ENCODE assay signal across 8 cellular contexts in the genomic region with DNA sequence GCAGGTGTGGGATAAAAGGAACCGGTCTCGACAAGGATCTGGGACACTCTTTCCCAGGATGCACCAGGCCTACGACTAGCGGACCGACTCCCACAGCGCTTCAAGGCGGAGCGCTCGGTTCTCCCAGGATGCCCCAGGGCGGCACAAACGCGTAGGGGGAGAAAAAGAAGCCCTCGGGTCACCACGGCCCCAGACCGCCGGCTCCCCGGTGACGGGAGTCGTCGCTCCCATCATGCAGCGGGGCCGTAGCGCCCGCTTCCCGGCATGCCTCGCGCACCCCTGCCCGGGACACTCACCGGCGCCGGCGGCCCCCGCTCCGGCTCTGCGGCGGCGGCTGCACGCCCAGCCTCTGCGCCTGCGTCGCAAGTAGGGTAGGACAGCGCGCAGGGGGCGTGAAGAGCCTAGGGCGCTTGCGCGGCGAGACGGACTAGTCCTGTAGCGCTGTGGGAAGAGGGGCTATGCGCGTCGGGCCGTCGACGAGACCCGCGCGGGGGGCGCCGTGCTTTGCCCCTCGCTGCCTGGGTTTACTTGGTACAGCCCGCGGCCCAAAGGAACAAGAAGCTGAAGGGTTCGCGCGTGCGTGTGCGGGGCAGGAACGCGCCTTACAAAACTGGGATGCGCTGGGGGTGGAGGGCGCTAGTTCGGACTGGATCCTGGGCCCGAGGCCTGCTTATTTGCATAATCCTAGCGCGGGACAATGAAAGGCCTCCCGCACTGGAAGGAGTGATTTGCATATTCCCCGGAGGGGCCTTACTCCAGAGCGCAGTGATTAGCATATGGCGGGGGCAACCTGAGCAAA. TPM values are rescaled to one million over a fixed set of nuclear protein-coding genes. Genes with fewer than 3 reads are reported as not detected.
A peak's percentile ranks its signal among the peaks of the same experiment; 100 is the strongest.
DNase-seq lines count a peak whose midpoint lies in the region; ATAC-seq and TF ChIP-seq lines count a peak whose summit lies in the region.

A gene with protein sequence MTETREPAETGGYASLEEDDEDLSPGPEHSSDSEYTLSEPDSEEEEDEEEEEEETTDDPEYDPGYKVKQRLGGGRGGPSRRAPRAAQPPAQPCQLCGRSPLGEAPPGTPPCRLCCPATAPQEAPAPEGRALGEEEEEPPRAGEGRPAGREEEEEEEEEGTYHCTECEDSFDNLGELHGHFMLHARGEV (minus strand): TSS at position 368 of the 799 bp plus-strand sequence. CDS start 5,325 bp downstream, outside the sequence.

- H3K4me3 ChIP-seq in epithelial cell of proximal tubule (ENCODE audit: low read depth, low read length) = peak within 1 kb of the TSS; percentile 84

- peak; percentile 80 for ATAC-seq in GM21515 (IDR thresholded peaks at IDR 0.05; ENCODE audit: unreplicated experiment)

- TF ChIP-seq CTCF in epithelial cell of proximal tubule (conservative IDR thresholded peaks at IDR 0.05; ENCODE audit: low read depth, low read length) = no peak

- DNase-seq in DMS 273 treated with DMSO at 0.1 percent for 48 hours (lab: John Stamatoyannopoulos, UW) (peak; percentile 81), HuH-7 (ENCODE audit: low spot score) (peak; percentile 96), OCI-M2 (lab: John Stamatoyannopoulos, UW; ENCODE audit: unreplicated experiment) (peak; percentile 79), epithelial cell of proximal tubule (ENCODE audit: low read depth) (no peak), mucosa of gallbladder (ENCODE audit: low spot score) (peak; percentile 84)
- DNase-seq in activated T-cell treated with anti-CD3 and anti-CD28 coated beads, Interleukin-2, amount 50 U/mL, for 1 hour = peak; percentile 86
- DNase-seq in stimulated activated CD8-positive, alpha-beta memory T cell treated with anti-CD3 and anti-CD28 coated beads, Interleukin-4, amount 100 ng/mL, for 24 hours (ENCODE audit: low read depth) = peak; percentile 80

RNA-seq across cellular contexts. Expression of the gene that starts here (rescaled TPM):
- 36.7 and 60.7 TPM in 2 replicates for total RNA-seq in epithelial cell of proximal tubule
- total RNA-seq in mucosa of gallbladder = 54.4 TPM
